In genomic region chr15:23416349-23417276, GRCh38 we compare ENCODE assay signal across 2 cellular contexts.
TF ChIP-seq lines count a peak whose summit lies in the region.

No MANE protein-coding gene starts in this region.

TF ChIP-seq in HCT116, 20 proteins besides CTCF, POLR2A, EP300 and RAD21 (continued from another document):
- TF ChIP-seq REST (IDR thresholded peaks at IDR 0.05; ENCODE audit: low read depth) (no peak), CBX3 (IDR thresholded peaks at IDR 0.05; ENCODE audit: low read depth) (no peak), ELF1 (IDR thresholded peaks at IDR 0.05; ENCODE audit: borderline replicate concordance, low read depth) (no peak)

TF ChIP-seq in SK-N-SH treated with all-trans-retinoic acid at 6 μM for 48 hours, 23 proteins besides CTCF, POLR2A, EP300 and RAD21 (continued from another document):
- TF ChIP-seq CSRNP3 (CRISPR knock-in tag; IDR thresholded peaks at IDR 0.05) (no peak), TOX (CRISPR knock-in tag; IDR thresholded peaks at IDR 0.05; ENCODE audit: borderline replicate concordance) (no peak), TSHZ2 (CRISPR knock-in tag; IDR thresholded peaks at IDR 0.05) (no peak), ZNF70 (CRISPR knock-in tag; IDR thresholded peaks at IDR 0.05) (no peak)
